Comparison of ENCODE assay signal across 27 cellular contexts in the genomic region with DNA sequence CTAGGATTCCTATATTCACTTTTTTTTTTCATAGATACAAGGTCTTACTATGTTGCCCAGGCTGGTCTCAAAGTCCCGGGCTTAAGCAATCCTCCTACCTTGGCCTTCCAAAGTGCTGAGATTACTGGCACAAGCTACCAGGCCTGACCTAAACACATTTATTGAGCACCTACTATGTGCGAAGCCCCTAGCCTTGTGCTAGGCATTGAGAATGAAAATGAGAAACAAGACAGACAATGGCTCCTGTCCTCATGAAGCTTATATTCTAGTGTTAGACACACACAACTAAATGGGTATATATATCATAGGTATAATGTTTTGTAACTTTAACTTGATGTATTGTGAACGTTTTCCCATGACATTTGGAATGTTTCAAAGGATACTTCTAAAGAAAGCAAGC.
"Had no signal": no experiment of that assay in that cellular context is flagged by ENCODE, and none has a peak within 500 bp of the region (broad histone marks: within the 10 kb centered on the region; RNA-seq: fewer than 3 reads in every experiment).

No MANE protein-coding gene starts in this region.

- ATAC-seq: stimulated activated effector memory CD8-positive, alpha-beta T cell treated with anti-CD3 and anti-CD28 coated beads, Interleukin-12 subunit alpha, Interleukin-12 subunit beta, amount 100 ng/mL, for 72 hours; stimulated activated memory B cell treated with anti-CD40 and anti-IgM and Interleukin-4, amounts not matched to agents 10 μg/mL and 1 μg/mL and 100 μg/mL, for 72 hours; stimulated activated naive B cell treated with anti-CD40 and anti-IgM and Interleukin-4, amounts not matched to agents 10 μg/mL and 1 μg/mL and 100 μg/mL, for 72 hours; stimulated activated naive CD8-positive, alpha-beta T cell treated with anti-CD3 and anti-CD28 coated beads, Interleukin-15, amount 100 ng/mL, for 72 hours; stimulated activated naive CD8-positive, alpha-beta T cell treated with anti-CD3 and anti-CD28 coated beads, Interleukin-15, Interleukin-2, amounts not matched to agents 100 U/mL and 50 U/mL, for 24 hours; upper lobe of right lung had no signal

- H3K4me3 ChIP-seq: stomach, suprapubic skin, testis, thoracic aorta, thyroid gland, tibial artery, tibial nerve, transverse colon, upper lobe of left lung, upper lobe of right lung, uterus, vagina had no signal

- FAIRE-seq: urothelium cell line had no signal

- H3K27ac ChIP-seq: stomach, suprapubic skin, testis, thoracic aorta, thyroid gland, tibial artery, tibial nerve, transverse colon, upper lobe of left lung, upper lobe of right lung, uterus, vagina had no signal

- H3K27me3 ChIP-seq: stomach, suprapubic skin, testis, thyroid gland, tibial artery, tibial nerve, transverse colon, upper lobe of left lung, upper lobe of right lung, uterus, vagina had no signal

- H3K36me3 ChIP-seq: uterus had no signal

- H3K9me3 ChIP-seq: stomach, suprapubic skin, testis, thoracic aorta, thyroid gland, tibial artery, tibial nerve, transverse colon, upper lobe of left lung, upper lobe of right lung, uterus, vagina had no signal

- DNase-seq: stimulated activated CD4-positive, alpha-beta T cell treated with anti-CD3 and anti-CD28 coated beads, Interleukin-2, amount 100 ng/mL, for 48 hours; stimulated activated CD4-positive, alpha-beta T cell treated with anti-CD3 and anti-CD28 coated beads, Interleukin-4, amount 100 ng/mL, for 1 hour; stimulated activated CD4-positive, alpha-beta T cell treated with anti-CD3 and anti-CD28 coated beads, Interleukin-4, amount 100 ng/mL, for 24 hours; stimulated activated CD4-positive, alpha-beta T cell treated with anti-CD3 and anti-CD28 coated beads, Interleukin-4, amount 100 ng/mL, for 4 hours; stimulated activated CD8-positive, alpha-beta memory T cell treated with anti-CD3 and anti-CD28 coated beads, Interleukin-4, amount 100 ng/mL, for 48 hours; stimulated activated naive B cell treated with anti-CD40 and anti-IgM and Interleukin-4, amounts not matched to agents 10 μg/mL and 1 μg/mL and 100 μg/mL, for 72 hours; stimulated activated naive CD4-positive, alpha-beta T cell; stimulated activated naive CD4-positive, alpha-beta T cell treated with Interleukin-2 at 50 U/mL for 16 hours; stimulated activated naive CD8-positive, alpha-beta T cell treated with anti-CD3 and anti-CD28 coated beads, Interleukin-15, amount 100 ng/mL, for 72 hours; stimulated activated naive CD8-positive, alpha-beta T cell treated with anti-CD3 and anti-CD28 coated beads, Interleukin-15, Interleukin-2, amounts not matched to agents 100 U/mL and 50 U/mL, for 24 hours; stomach; substantia nigra; testis; thyroid gland; tibial artery; transverse colon; trophoblast cell; upper lobe of left lung; upper lobe of right lung; uterus had no signal

- H3K4me1 ChIP-seq: testis, thyroid gland, tibial nerve, transverse colon, upper lobe of left lung, upper lobe of right lung, uterus, vagina had no signal
